22 cellular contexts compared by ENCODE assay signal in the genomic region with DNA sequence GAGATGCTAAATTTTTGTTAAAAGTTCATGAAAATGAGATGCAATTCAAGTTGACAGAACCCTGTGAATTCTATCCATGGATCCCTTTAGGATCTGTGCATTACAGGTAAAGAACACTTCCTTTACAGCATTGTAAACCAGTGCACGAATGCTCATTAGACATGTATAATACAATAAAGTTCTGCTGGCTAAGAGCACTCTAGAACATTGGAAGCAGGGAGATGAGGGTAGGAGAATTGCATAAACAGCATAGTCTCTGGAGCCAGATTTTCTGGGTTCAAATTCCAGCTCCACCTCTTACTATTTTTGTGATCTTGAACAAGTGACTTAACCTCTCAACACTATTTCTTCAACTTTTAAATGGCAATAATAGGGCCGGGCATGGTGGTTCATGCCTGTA.
DNase-seq lines count a peak whose midpoint lies in the region; ATAC-seq and TF ChIP-seq lines count a peak whose summit lies in the region.
"Had no signal": no experiment of that assay in that cellular context is flagged by ENCODE, and none has a peak within 500 bp of the region (broad histone marks: within the 10 kb centered on the region; RNA-seq: fewer than 3 reads in every experiment).

No MANE protein-coding gene starts in this region.

- DNase-seq in RWPE1 (ENCODE audit: low spot score), result no peak
- no peak for DNase-seq in epithelial cell of prostate (ENCODE audit: low read depth, low spot score)
- DNase-seq in mucosa of descending colon, result no peak
- DNase-seq in stimulated activated CD4-positive, alpha-beta T cell treated with anti-CD3 and anti-CD28 coated beads, Interleukin-4, amount 100 ng/mL, for 1 hour, result no peak
- no peak for DNase-seq in NCI-H1417 treated with DMSO at 0.1 percent for 48 hours (lab: John Stamatoyannopoulos, UW)
- DNase-seq in heart right ventricle, result no peak
- DNase-seq: ACHN; BE2C; C1 segment of cervical spinal cord; CD4-positive, CD25-positive, alpha-beta regulatory T cell; CD8-positive, alpha-beta memory T cell; COR-L47; DMS 273 treated with DMSO at 0.1 percent for 48 hours; DMS53; DND-41; EL; GOT3; H7; HFFc6 had no signal

- no peak overlapping the region for H3K4me3 ChIP-seq in mucosa of descending colon
- H3K4me3 ChIP-seq in heart right ventricle, result no peak overlapping the region
- H3K4me3 ChIP-seq: GM12878 had no signal

- intact Hi-C loops in mucosa of descending colon (cut with DNase I, micrococcal nuclease) (no loop called here), heart right ventricle (cut with DNase I) (no loop called here)

- ATAC-seq in mucosa of descending colon, result peak; percentile 70
- no peak for ATAC-seq in heart right ventricle
- ATAC-seq: GM12878, HCT116 had no signal

- POLR2A ChIA-PET in RWPE1 (lab: Yijun Ruan, JAX; ENCODE audit: low non-redundant PET), result no interaction called here

- no peaks in the 10 kb centered on the region for H3K9me3 ChIP-seq in mucosa of descending colon
- no peaks in the 10 kb centered on the region for H3K9me3 ChIP-seq in heart right ventricle
- H3K9me3 ChIP-seq: BE2C had no signal

- H3K4me1 ChIP-seq in mucosa of descending colon (ENCODE audit: low read depth) (peaks cover 8% of the 10 kb centered on the region), heart right ventricle (no peaks in the 10 kb centered on the region)
- H3K4me1 ChIP-seq: BE2C had no signal

- H3K36me3 ChIP-seq in mucosa of descending colon (ENCODE audit: low read depth) (no peaks in the 10 kb centered on the region), heart right ventricle (no peaks in the 10 kb centered on the region)
- H3K36me3 ChIP-seq: BE2C had no signal

- peaks cover 0 to 22% (median 6%) of the 10 kb centered on the region in 7 donors for H3K27me3 ChIP-seq in heart right ventricle
- H3K27me3 ChIP-seq: BE2C had no signal

- TF ChIP-seq CTCF in RWPE1 (conservative IDR thresholded peaks at IDR 0.05; ENCODE audit: low read depth), result no peak
- no peak for TF ChIP-seq CTCF in mucosa of descending colon (IDR thresholded peaks at IDR 0.05)
- TF ChIP-seq CTCF in heart right ventricle (IDR thresholded peaks at IDR 0.05), result no peak

- CTCF ChIA-PET in RWPE1 (lab: Yijun Ruan, JAX), result interaction anchor here (0.5 to 1.2 kb wide), 3 partner anchors 174 to 1063 kb away, joined by 3 read pairs; no protein-coding TSS in a partner anchor

- WGBS in heart right ventricle, 2 donors, result 93 to 97% methylated on average over 2 of the region's 2 CpGs

- H3K27ac ChIP-seq in RWPE1 (peak overlapping the region; percentile 84), epithelial cell of prostate (peak overlapping the region; percentile 54), heart right ventricle (no peak overlapping the region)
- H3K27ac ChIP-seq: HL-60 had no signal

Comparison
In these comparisons a context has a peak if more than half of its experiments do, and no peak if none do; other contexts are left out.
1. H3K27ac ChIP-seq: peak in RWPE1 (single experiment) and epithelial cell of prostate (single experiment); none in heart right ventricle (0 of 10).